Comparison of ENCODE assay signal across 8 cellular contexts in genomic region chr6:34696189-34696738, GRCh38. TPM values are rescaled to one million over a fixed set of nuclear protein-coding genes. Genes with fewer than 3 reads are reported as not detected.
DNase-seq lines count a peak whose midpoint lies in the region; ATAC-seq and TF ChIP-seq lines count a peak whose summit lies in the region.

No MANE protein-coding gene starts in this region.

- H3K9ac ChIP-seq in trophoblast cell (ENCODE audit: low read length): peak overlapping the region; percentile 77

- H2AK5ac ChIP-seq in trophoblast cell (ENCODE audit: low read length): peak overlapping the region; percentile 51

- peaks cover 43% of the 10 kb centered on the region for H3K4me1 Mint-ChIP-seq in activated CD8-positive, alpha-beta T cell treated with anti-CD3 and anti-CD28 coated beads for 36 hours (ENCODE audit: low read depth)

- no peak for TF ChIP-seq CTCF in C4-2B (conservative IDR thresholded peaks at IDR 0.05)
- no peak for TF ChIP-seq CTCF in activated CD8-positive, alpha-beta T cell treated with anti-CD3 and anti-CD28 coated beads for 36 hours (IDR thresholded peaks at IDR 0.05)

- H3K4ac ChIP-seq in trophoblast cell (ENCODE audit: low read depth, low read length): peak overlapping the region; percentile 81

- peak overlapping the region; percentile 15 for H2BK120ac ChIP-seq in trophoblast cell (ENCODE audit: insufficient read depth, low read length, poor library complexity)

- peak overlapping the region; percentile 38 for H3K14ac ChIP-seq in trophoblast cell (ENCODE audit: low read length)

- peak overlapping the region; percentile 94 for H3K4me3 Mint-ChIP-seq in activated CD8-positive, alpha-beta T cell treated with anti-CD3 and anti-CD28 coated beads for 36 hours

- no CpG with 5 or more reads among the region's 41 CpGs for WGBS in trophoblast cell (ENCODE audit: extremely low coverage, insufficient coverage, insufficient read length)

- H3K4me3 ChIP-seq in trophoblast cell (ENCODE audit: low read depth, low read length): peak overlapping the region; percentile 94

- DNase-seq in activated CD8-positive, alpha-beta T cell treated with anti-CD3 and anti-CD28 coated beads for 36 hours: no peak
- DNase-seq in Right ventricle myocardium superior (peak; percentile 78), trophoblast cell (peak; percentile 34 to 49), NCI-H2171 treated with DMSO at 0.1 percent for 48 hours (lab: John Stamatoyannopoulos, UW) (no peak), Kasumi-1 (lab: John Stamatoyannopoulos, UW) (no peak)

- ATAC-seq in GM19351 (IDR thresholded peaks at IDR 0.05; ENCODE audit: unreplicated experiment) (peak; percentile 29), HG03378 (IDR thresholded peaks at IDR 0.05; ENCODE audit: unreplicated experiment) (peak; percentile 18), Right ventricle myocardium superior (ENCODE audit: poor library complexity) (peak; percentile 73)
- peak; percentile 11 for ATAC-seq in activated CD8-positive, alpha-beta T cell treated with anti-CD3 and anti-CD28 coated beads for 36 hours

- H3K27me3 ChIP-seq in trophoblast cell (ENCODE audit: insufficient read depth, low read length): no peaks in the 10 kb centered on the region

- H3K79me1 ChIP-seq in trophoblast cell (ENCODE audit: low read length): peaks cover 11% of the 10 kb centered on the region

- H3K27ac ChIP-seq in C4-2B: peak overlapping the region; percentile 87
- peak overlapping the region; percentile 61 for H3K27ac ChIP-seq in trophoblast cell (ENCODE audit: low read depth, low read length)

- no peaks in the 10 kb centered on the region for H3K9me3 ChIP-seq in trophoblast cell (ENCODE audit: insufficient read depth, low read depth, low read length)

- H2BK12ac ChIP-seq in trophoblast cell (ENCODE audit: low read length): peak overlapping the region; percentile 30

- H4K8ac ChIP-seq in trophoblast cell (ENCODE audit: low read depth, low read length): peak overlapping the region; percentile 83

- peak overlapping the region; percentile 60 for H2BK5ac ChIP-seq in trophoblast cell (ENCODE audit: low read depth, low read length, poor library complexity)

- H3K4me1 ChIP-seq in trophoblast cell (ENCODE audit: control insufficient read depth in 1 of 2, insufficient read depth in 2 of 2, low read length in 2 of 2): peaks cover 6 to 12% of the 10 kb centered on the region in 2 experiments

- peaks cover 20% of the 10 kb centered on the region for H3K36me3 Mint-ChIP-seq in activated CD8-positive, alpha-beta T cell treated with anti-CD3 and anti-CD28 coated beads for 36 hours (ENCODE audit: low read depth)

- CTCF ChIA-PET in activated CD8-positive, alpha-beta T cell treated with anti-CD3 and anti-CD28 coated beads for 36 hours (lab: Charles Lee): interaction anchor here (1.8 to 2.1 kb wide), 2 partner anchors 21 to 23 kb away, joined by 5 to 11 read pairs; no protein-coding TSS in a partner anchor

- no peaks in the 10 kb centered on the region for H3K27me3 Mint-ChIP-seq in activated CD8-positive, alpha-beta T cell treated with anti-CD3 and anti-CD28 coated beads for 36 hours

- peak overlapping the region; percentile 65 for H4K12ac ChIP-seq in trophoblast cell (ENCODE audit: low read depth, low read length)

- peak overlapping the region; percentile 68 for H2AFZ ChIP-seq in trophoblast cell (ENCODE audit: insufficient read depth, low read length, poor library complexity)

- no peak overlapping the region for H3K23ac ChIP-seq in trophoblast cell (ENCODE audit: low read length)

- peak overlapping the region; percentile 89 for H3K27ac Mint-ChIP-seq in activated CD8-positive, alpha-beta T cell treated with anti-CD3 and anti-CD28 coated beads for 36 hours

- H3K36me3 ChIP-seq in trophoblast cell (ENCODE audit: control insufficient read depth in 1 of 2, insufficient read depth in 2 of 2, low read length in 2 of 2): no peaks in the 10 kb centered on the region

- H3K4me2 ChIP-seq in trophoblast cell (ENCODE audit: low read length): peak overlapping the region; percentile 85

- no peaks in the 10 kb centered on the region for H3K9me3 Mint-ChIP-seq in activated CD8-positive, alpha-beta T cell treated with anti-CD3 and anti-CD28 coated beads for 36 hours

- H4K91ac ChIP-seq in trophoblast cell (ENCODE audit: low read depth, low read length): peak overlapping the region; percentile 77

- H3K18ac ChIP-seq in trophoblast cell (ENCODE audit: low read length): peak overlapping the region; percentile 83

- POLR2A ChIA-PET in activated CD8-positive, alpha-beta T cell treated with anti-CD3 and anti-CD28 coated beads for 36 hours (lab: Charles Lee): interaction anchor here (0.8 to 2.6 kb wide), 3 partner anchors 23 to 192 kb away, joined by 3 to 14 read pairs (median 3); partner anchors contain the start of gene TAF11

- H3K79me2 ChIP-seq in trophoblast cell (ENCODE audit: control insufficient read depth, insufficient read depth, low read length, poor library complexity): peaks cover 19% of the 10 kb centered on the region

- intact Hi-C loops in activated CD8-positive, alpha-beta T cell treated with anti-CD3 and anti-CD28 coated beads for 36 hours (cut with micrococcal nuclease): no loop called here
- intact Hi-C loops in Right ventricle myocardium superior (cut with DNase I): no loop called here

RNA-seq across cellular contexts. Expression of gene ILRUN, which starts 0.3 kb away (rescaled TPM):
- total RNA-seq in activated CD8-positive, alpha-beta T cell treated with anti-CD3 and anti-CD28 coated beads for 36 hours: 10 to 100 TPM; 45.3 to 51.8 TPM
- 132 TPM for total RNA-seq in Right ventricle myocardium superior
- polyA plus RNA-seq in trophoblast cell (2013): 39.4 and 41.5 TPM in 2 replicates

Comparison
In these comparisons a context has a peak if more than half of its experiments do, and no peak if none do; other contexts are left out.
1. ATAC-seq: peak in every context shown above with its lines; median percentile 73 in Right ventricle myocardium superior; 29 in GM19351; 18 in HG03378; 11 in activated CD8-positive, alpha-beta T cell treated with anti-CD3 and anti-CD28 coated beads for 36 hours.
2. DNase-seq: peak in Right ventricle myocardium superior (single experiment) and trophoblast cell (2 of 2); none in activated CD8-positive, alpha-beta T cell treated with anti-CD3 and anti-CD28 coated beads for 36 hours (single experiment), NCI-H2171 treated with DMSO at 0.1 percent for 48 hours (single experiment) and Kasumi-1 (0 of 2).